Comparison of ENCODE assay signal across 20 cellular contexts in genomic region chrX:10773318-10773717, GRCh38.
DNase-seq lines count a peak whose midpoint lies in the region; ATAC-seq, FAIRE-seq and TF ChIP-seq lines count a peak whose summit lies in the region.
"Had no signal": no experiment of that assay in that cellular context is flagged by ENCODE, and none has a peak within 500 bp of the region (broad histone marks: within the 10 kb centered on the region; RNA-seq: fewer than 3 reads in every experiment).

No MANE protein-coding gene starts in this region.

- 74% methylated on average over 3 of the region's 3 CpGs for WGBS in A549 (ENCODE audit: missing lambda C conversion rate)

- H3K36me3 Mint-ChIP-seq in astrocyte (ENCODE audit: low read depth, unreplicated experiment) = no peaks in the 10 kb centered on the region
- H3K36me3 Mint-ChIP-seq in naive thymus-derived CD4-positive, alpha-beta T cell = no peaks in the 10 kb centered on the region
- H3K36me3 Mint-ChIP-seq: CD8-positive, alpha-beta T cell had no signal

- H3K4me3 ChIP-seq in A549 (no peak overlapping the region), astrocyte (ENCODE audit: insufficient read depth, low read depth, low read length) (no peak overlapping the region), parathyroid adenoma (ENCODE audit: low read depth, low read length) (no peak overlapping the region)
- no peak overlapping the region for H3K4me3 ChIP-seq in naive thymus-derived CD4-positive, alpha-beta T cell (ENCODE audit: low read length)
- H3K4me3 ChIP-seq: BLaER1 treated with 17β-estradiol and CSF1 and Interleukin-3, amounts not matched to agents 10 nM and 100 nM had no signal

- H3K79me2 ChIP-seq in astrocyte (ENCODE audit: insufficient read depth, low read length) (no peaks in the 10 kb centered on the region), parathyroid adenoma (no peaks in the 10 kb centered on the region)

- H3K9ac ChIP-seq in astrocyte (ENCODE audit: low read length) = no peak overlapping the region
- no peak overlapping the region for H3K9ac ChIP-seq in parathyroid adenoma
- H3K9ac ChIP-seq: BLaER1 treated with 17β-estradiol and CSF1 and Interleukin-3, amounts not matched to agents 10 nM and 100 nM had no signal

- no peak overlapping the region for H3K4me3 Mint-ChIP-seq in astrocyte (ENCODE audit: unreplicated experiment)
- H3K4me3 Mint-ChIP-seq in naive thymus-derived CD4-positive, alpha-beta T cell = no peak overlapping the region
- H3K4me3 Mint-ChIP-seq: B cell; CD4-positive, alpha-beta T cell; CD8-positive, alpha-beta T cell had no signal

- no peak for TF ChIP-seq EP300 in A549 (IDR thresholded peaks at IDR 0.05)

- POLR2A ChIA-PET in A549 (lab: Yijun Ruan, JAX) = no interaction called here
- POLR2A ChIA-PET in naive thymus-derived CD4-positive, alpha-beta T cell (lab: Charles Lee) = no interaction called here

- H3K4me2 ChIP-seq in A549 (no peak overlapping the region), astrocyte (ENCODE audit: low read length) (no peak overlapping the region), parathyroid adenoma (ENCODE audit: low read length) (no peak overlapping the region)
- H3K4me2 ChIP-seq: BLaER1 treated with 17β-estradiol and CSF1 and Interleukin-3, amounts not matched to agents 10 nM and 100 nM had no signal

- H3K4me1 Mint-ChIP-seq in astrocyte (ENCODE audit: low read depth, unreplicated experiment) = peaks cover 7% of the 10 kb centered on the region
- H3K4me1 Mint-ChIP-seq in naive thymus-derived CD4-positive, alpha-beta T cell = peaks cover 0 to 2% (median 0%) of the 10 kb centered on the region in 7 donors
- H3K4me1 Mint-ChIP-seq: B cell had no signal

- FAIRE-seq in A549 (lab: Jason Lieb, UNC) = peak; percentile 74
- peak; percentile 64 for FAIRE-seq in astrocyte (lab: Jason Lieb, UNC)
- FAIRE-seq: D721Med, GM12891 had no signal

- TF ChIP-seq POLR2A in A549 (IDR thresholded peaks at IDR 0.05; ENCODE audit: low read length) = no peak

- no peak for TF ChIP-seq RAD21 in A549 (conservative IDR thresholded peaks at IDR 0.05 in 1 of 2, IDR thresholded peaks at IDR 0.05 in 1 of 2)

- intact Hi-C loops in naive thymus-derived CD4-positive, alpha-beta T cell (cut with micrococcal nuclease) = no loop called here

- TF ChIP-seq CTCF in A549 (IDR thresholded peaks at IDR 0.05) = no peak
- TF ChIP-seq CTCF in astrocyte (IDR thresholded peaks at IDR 0.05; ENCODE audit: insufficient read depth, low read depth, low read length) = no peak
- no peak for TF ChIP-seq CTCF in parathyroid adenoma (IDR thresholded peaks at IDR 0.05)

- no peak for ATAC-seq in A549
- ATAC-seq in naive thymus-derived CD4-positive, alpha-beta T cell = no peak
- ATAC-seq: CD8-positive, alpha-beta T cell had no signal

- no peak overlapping the region for H3K27ac Mint-ChIP-seq in astrocyte (ENCODE audit: unreplicated experiment)
- no peak overlapping the region for H3K27ac Mint-ChIP-seq in naive thymus-derived CD4-positive, alpha-beta T cell
- H3K27ac Mint-ChIP-seq: B cell; CD4-positive, alpha-beta T cell; CD8-positive, alpha-beta T cell had no signal

- no peaks in the 10 kb centered on the region for H4K20me1 ChIP-seq in astrocyte (ENCODE audit: insufficient read depth, low read length)

- H3K9me3 Mint-ChIP-seq in astrocyte (ENCODE audit: unreplicated experiment) = no peaks in the 10 kb centered on the region
- peaks cover 0 to 3% (median 0%) of the 10 kb centered on the region in 11 donors for H3K9me3 Mint-ChIP-seq in naive thymus-derived CD4-positive, alpha-beta T cell
- H3K9me3 Mint-ChIP-seq: CD4-positive, alpha-beta T cell; CD8-positive, alpha-beta T cell had no signal

- H3K27me3 ChIP-seq in astrocyte (ENCODE audit: insufficient read depth, low read length) (no peaks in the 10 kb centered on the region), parathyroid adenoma (ENCODE audit: control insufficient read depth, insufficient read depth, low read length) (no peaks in the 10 kb centered on the region)
- H3K27me3 ChIP-seq in naive thymus-derived CD4-positive, alpha-beta T cell (ENCODE audit: control insufficient read depth in 2 of 2, insufficient read depth in 2 of 2, low read length in 2 of 2) = no peaks in the 10 kb centered on the region

- no peaks in the 10 kb centered on the region for H3K27me3 Mint-ChIP-seq in astrocyte (ENCODE audit: low read depth, unreplicated experiment)
- H3K27me3 Mint-ChIP-seq in naive thymus-derived CD4-positive, alpha-beta T cell = no peaks in the 10 kb centered on the region
- H3K27me3 Mint-ChIP-seq: B cell; CD4-positive, alpha-beta T cell had no signal

- no peak for DNase-seq in A549 (ENCODE audit: low read depth in 1 of 2, low spot score in 1 of 2)
- peak; percentile 4 for DNase-seq in SK-N-DZ (ENCODE audit: low spot score)
- no peak for DNase-seq in astrocyte (ENCODE audit: low read depth)
- DNase-seq in naive thymus-derived CD4-positive, alpha-beta T cell = no peak
- DNase-seq in kidney tubule cell (ENCODE audit: low spot score) = no peak
- DNase-seq in SW 1271 (lab: John Stamatoyannopoulos, UW) = no peak
- DNase-seq: 8988T; AML-193; Caco-2; Calu3; CD4-positive, alpha-beta T cell; CD8-positive, alpha-beta T cell; DMS79 treated with DMSO at 0.1 percent for 48 hours; GF-D8 had no signal

- H3K9me3 ChIP-seq in A549 = no peaks in the 10 kb centered on the region
- no peaks in the 10 kb centered on the region for H3K9me3 ChIP-seq in astrocyte (ENCODE audit: insufficient read depth, low read depth, low read length)
- no peaks in the 10 kb centered on the region for H3K9me3 ChIP-seq in parathyroid adenoma (ENCODE audit: control insufficient read depth, low read length)
- H3K9me3 ChIP-seq in naive thymus-derived CD4-positive, alpha-beta T cell (ENCODE audit: control insufficient read depth in 2 of 3, low read length in 3 of 3) = no peaks in the 10 kb centered on the region
- H3K9me3 ChIP-seq: BLaER1 treated with 17β-estradiol and CSF1 and Interleukin-3, amounts not matched to agents 10 nM and 100 nM; Caco-2 had no signal

- H2AFZ ChIP-seq in astrocyte (ENCODE audit: low read depth, low read length) = no peak overlapping the region
- peak overlapping the region; percentile 53 for H2AFZ ChIP-seq in parathyroid adenoma

- CTCF ChIA-PET in A549 (lab: Yijun Ruan, JAX) = interaction anchor here (1.1 kb wide), 1 partner anchor 585 kb away, joined by 3 read pairs; no protein-coding TSS in a partner anchor
- CTCF ChIA-PET in naive thymus-derived CD4-positive, alpha-beta T cell (lab: Charles Lee) = no interaction called here

- H3K27ac ChIP-seq in A549 (no peak overlapping the region), astrocyte (ENCODE audit: low read depth, low read length) (no peak overlapping the region), parathyroid adenoma (peak overlapping the region; percentile 2)
- H3K27ac ChIP-seq in naive thymus-derived CD4-positive, alpha-beta T cell (ENCODE audit: low read depth, low read length) = no peak overlapping the region
- H3K27ac ChIP-seq: BLaER1 treated with 17β-estradiol and CSF1 and Interleukin-3, amounts not matched to agents 10 nM and 100 nM; C4-2B had no signal

- H3K36me3 ChIP-seq in astrocyte (ENCODE audit: insufficient read depth, low read length) (no peaks in the 10 kb centered on the region), parathyroid adenoma (ENCODE audit: control insufficient read depth, insufficient read depth, low read length) (no peaks in the 10 kb centered on the region)
- H3K36me3 ChIP-seq in naive thymus-derived CD4-positive, alpha-beta T cell (ENCODE audit: control insufficient read depth in 2 of 3, insufficient read depth in 3 of 3, low read length in 3 of 3) = no peaks in the 10 kb centered on the region
- H3K36me3 ChIP-seq: BLaER1 treated with 17β-estradiol and CSF1 and Interleukin-3, amounts not matched to agents 10 nM and 100 nM had no signal

- H3K4me1 ChIP-seq in A549 = peaks cover 17% of the 10 kb centered on the region
- peaks cover 8% of the 10 kb centered on the region for H3K4me1 ChIP-seq in astrocyte (ENCODE audit: insufficient read depth, low read length)
- H3K4me1 ChIP-seq in parathyroid adenoma = peaks cover 4% of the 10 kb centered on the region
- no peaks in the 10 kb centered on the region for H3K4me1 ChIP-seq in naive thymus-derived CD4-positive, alpha-beta T cell (ENCODE audit: control insufficient read depth in 2 of 2, insufficient read depth in 2 of 2, low read length in 2 of 2)
- H3K4me1 ChIP-seq: BLaER1 treated with 17β-estradiol and CSF1 and Interleukin-3, amounts not matched to agents 10 nM and 100 nM had no signal

TF ChIP-seq in A549, 52 proteins besides CTCF, POLR2A, EP300 and RAD21 (continues in another document):
- TF ChIP-seq HMGXB4 (CRISPR knock-in tag; IDR thresholded peaks at IDR 0.05; ENCODE audit: borderline replicate concordance) = no peak
- no peak for TF ChIP-seq HEYL (CRISPR knock-in tag; IDR thresholded peaks at IDR 0.05)
- no peak for TF ChIP-seq BCL3 (IDR thresholded peaks at IDR 0.05)
- TF ChIP-seq USF2 (IDR thresholded peaks at IDR 0.05) = no peak
- TF ChIP-seq POLR2AphosphoS2 (conservative IDR thresholded peaks at IDR 0.05; ENCODE audit: low read length) = no peak
